In the genomic region with DNA sequence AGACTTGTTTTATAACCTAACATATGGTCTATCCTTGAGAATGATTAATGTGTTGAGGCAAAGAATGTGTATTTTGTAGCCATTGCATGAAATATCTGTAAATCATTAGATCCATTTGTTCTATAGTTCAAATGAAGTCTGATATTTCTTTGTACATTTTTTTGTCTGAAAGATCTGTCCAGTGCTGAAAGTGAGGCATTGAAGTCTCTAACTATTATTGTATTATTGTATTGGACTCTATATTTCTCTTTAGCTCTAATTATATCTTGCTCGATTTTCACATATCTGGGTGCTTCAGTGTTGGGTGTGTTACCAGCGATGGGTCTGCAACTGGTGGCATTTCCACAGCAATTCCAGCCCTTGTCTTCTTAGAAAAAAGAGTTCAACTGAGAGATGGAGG, we compare ENCODE assay signal across 29 cellular contexts.
"Had no signal": no experiment of that assay in that cellular context is flagged by ENCODE, and none has a peak within 500 bp of the region (broad histone marks: within the 10 kb centered on the region; RNA-seq: fewer than 3 reads in every experiment).

No MANE protein-coding gene starts in this region.

- ATAC-seq: effector memory CD8-positive, alpha-beta T cell; esophagus mucosa; gastrocnemius medialis; heart right ventricle; left colon; left lobe of liver; lower lobe of right lung; naive thymus-derived CD4-positive, alpha-beta T cell; natural killer cell had no signal

- H3K27me3 ChIP-seq: colonic mucosa, esophagus squamous epithelium had no signal

- H3K9me3 Mint-ChIP-seq: dendritic cell treated with granulocyte-macrophage colony-stimulating factor and Interleukin-4, amounts not matched to agents 40 ng/mL and 50 ng/mL, for 4 days; effector memory CD8-positive, alpha-beta T cell; immature natural killer cell; naive thymus-derived CD4-positive, alpha-beta T cell; natural killer cell had no signal

- H3K4me1 ChIP-seq: colonic mucosa, esophagus squamous epithelium, gastrocnemius medialis, heart right ventricle, left ventricle myocardium inferior, lower lobe of right lung had no signal

- H3K27me3 Mint-ChIP-seq: dendritic cell treated with granulocyte-macrophage colony-stimulating factor and Interleukin-4, amounts not matched to agents 40 ng/mL and 50 ng/mL, for 4 days; effector memory CD8-positive, alpha-beta T cell had no signal

- H3K27ac Mint-ChIP-seq: dendritic cell treated with granulocyte-macrophage colony-stimulating factor and Interleukin-4, amounts not matched to agents 40 ng/mL and 50 ng/mL, for 4 days; effector memory CD8-positive, alpha-beta T cell; endodermal cell; immature natural killer cell; mesothelial cell of epicardium; naive thymus-derived CD4-positive, alpha-beta T cell; natural killer cell had no signal

- H3K36me3 ChIP-seq: colonic mucosa, esophagus squamous epithelium, gastrocnemius medialis, heart right ventricle, left ventricle myocardium inferior, lower lobe of right lung had no signal

- H3K27ac ChIP-seq: colonic mucosa, epithelial cell of prostate, esophagus squamous epithelium, gastrocnemius medialis, heart right ventricle, left ventricle myocardium inferior, lower lobe of right lung had no signal

- H3K9me3 ChIP-seq: colonic mucosa, esophagus squamous epithelium, gastrocnemius medialis, heart right ventricle, left ventricle myocardium inferior, lower lobe of right lung had no signal

- H3K4me3 ChIP-seq: colonic mucosa, esophagus squamous epithelium, gastrocnemius medialis, heart right ventricle, left ventricle myocardium inferior, lower lobe of right lung had no signal

- H3K36me3 Mint-ChIP-seq: immature natural killer cell; mesothelial cell of epicardium; naive thymus-derived CD4-positive, alpha-beta T cell; natural killer cell had no signal

- H3K4me3 Mint-ChIP-seq: dendritic cell treated with granulocyte-macrophage colony-stimulating factor and Interleukin-4, amounts not matched to agents 40 ng/mL and 50 ng/mL, for 4 days; effector memory CD8-positive, alpha-beta T cell; endodermal cell; immature natural killer cell; mesothelial cell of epicardium; naive thymus-derived CD4-positive, alpha-beta T cell; natural killer cell had no signal

- H3K4me1 Mint-ChIP-seq: endodermal cell, immature natural killer cell, mesothelial cell of epicardium, natural killer cell had no signal

- DNase-seq: colonic mucosa; cortex of kidney; effector CD8-positive, alpha-beta T cell; effector memory CD8-positive, alpha-beta T cell; endodermal cell; erythroblast; esophagus squamous epithelium; foreskin fibroblast; foreskin melanocyte; gastrocnemius medialis; glutamatergic neuron; head of caudate nucleus; heart right ventricle; hippocampal formation; immature natural killer cell; islet precursor cell; kidney; kidney glomerular epithelial cell; left colon; left ventricle myocardium inferior; lower lobe of right lung; mesenchymal stem cell; naive thymus-derived CD4-positive, alpha-beta T cell; natural killer cell had no signal
